ENCODE assay signal across 10 cellular contexts in the genomic region with DNA sequence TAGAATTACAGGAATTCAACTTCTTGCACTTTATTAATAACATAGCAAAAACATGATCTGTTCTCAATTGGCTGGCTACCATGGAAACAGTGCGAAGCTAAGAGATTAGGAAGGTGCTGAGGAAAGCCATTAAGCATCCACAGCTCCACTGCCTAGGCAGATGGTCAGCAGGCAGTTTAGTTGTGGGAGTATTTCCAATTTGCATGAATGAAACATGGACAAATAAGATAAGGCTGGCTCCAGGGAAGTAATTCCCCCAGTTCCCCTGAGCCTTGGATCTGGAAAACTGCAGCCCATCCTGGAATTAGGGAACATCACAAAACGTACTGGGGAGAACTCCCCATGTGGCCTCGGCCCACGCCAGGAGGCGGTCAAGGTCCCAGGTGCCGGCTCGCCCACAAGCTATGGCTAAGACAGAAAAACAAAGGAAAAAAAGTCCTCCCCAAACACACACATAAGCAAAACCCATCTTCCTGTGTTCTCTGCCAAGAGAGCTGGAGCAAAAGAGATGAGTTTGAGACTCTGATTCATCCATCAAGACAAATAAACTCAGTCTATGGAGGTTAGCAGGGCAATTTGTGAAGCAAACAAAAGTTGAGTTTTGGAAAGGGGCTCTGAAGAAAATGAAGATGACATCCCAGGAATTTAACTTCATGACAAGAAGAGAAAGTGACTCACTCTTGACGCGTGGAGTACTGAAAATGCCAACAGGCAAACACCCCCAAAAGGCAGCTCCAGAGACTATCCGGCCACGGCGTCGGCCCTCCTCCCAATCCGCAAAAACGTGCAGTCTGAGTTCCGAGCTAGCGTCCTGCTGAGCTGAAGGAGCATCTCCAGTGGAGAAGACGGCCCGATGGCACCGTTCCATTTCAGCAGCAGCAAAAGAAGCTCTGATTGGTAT. TPM values are rescaled to one million over a fixed set of nuclear protein-coding genes. Genes with fewer than 3 reads are reported as not detected.
A peak's percentile ranks its signal among the peaks of the same experiment; 100 is the strongest.
DNase-seq lines count a peak whose midpoint lies in the region; TF ChIP-seq lines count a peak whose summit lies in the region.
"Had no signal": no experiment of that assay in that cellular context is flagged by ENCODE, and none has a peak within 500 bp of the region (broad histone marks: within the 10 kb centered on the region; RNA-seq: fewer than 3 reads in every experiment).

No MANE protein-coding gene starts in this region.

- H3K14ac ChIP-seq in mesenchymal stem cell (ENCODE audit: low read length in 2 of 2) = peak overlapping the region in 1 of 2 experiments; percentile 14

- H3K36me3 ChIP-seq in mesenchymal stem cell (ENCODE audit: control insufficient read depth in 1 of 2, insufficient read depth in 2 of 2, low read depth in 1 of 2, low read length in 2 of 2) (peaks cover 0 to 30% of the 10 kb centered on the region in 2 experiments), transverse colon (no peaks in the 10 kb centered on the region)
- H3K36me3 ChIP-seq: cardiac muscle cell had no signal

- H2BK5ac ChIP-seq in mesenchymal stem cell (ENCODE audit: low read depth, low read length, poor library complexity, severe bottlenecking) = peak overlapping the region; percentile 71

- peak overlapping the region; percentile 90 to 94 for H3K18ac ChIP-seq in mesenchymal stem cell (ENCODE audit: low read depth in 1 of 2, low read length in 2 of 2)

- H2AK5ac ChIP-seq in mesenchymal stem cell (ENCODE audit: low read length, severe bottlenecking) = peak overlapping the region; percentile 21

- peak overlapping the region; percentile 57 for H4K8ac ChIP-seq in mesenchymal stem cell (ENCODE audit: low read length)

- H2BK12ac ChIP-seq in mesenchymal stem cell (ENCODE audit: low read length in 2 of 2) = peak overlapping the region; percentile 44 to 86

- peaks cover 35% of the 10 kb centered on the region for H3K4me1 ChIP-seq in mesenchymal stem cell (ENCODE audit: control insufficient read depth, insufficient read depth, low read depth, low read length)
- peaks cover 5 to 43% (median 19%) of the 10 kb centered on the region in 4 donors for H3K4me1 ChIP-seq in transverse colon

- H2BK15ac ChIP-seq in mesenchymal stem cell (ENCODE audit: low read depth, poor library complexity, severe bottlenecking) = peak overlapping the region; percentile 64

- 28% methylated on average over 20 of the region's 20 CpGs for WGBS in mesenchymal stem cell
- WGBS in transverse colon (ENCODE audit: low coverage in 1 of 2), 2 donors = 60 to 72% methylated on average over 3 to 20 of the region's 20 CpGs

- H3K4me3 ChIP-seq in coronary artery (peak overlapping the region; percentile 15), mesenchymal stem cell (ENCODE audit: insufficient read depth in 1 of 2, low read depth in 1 of 2, low read length in 2 of 2) (peak overlapping the region in 1 of 2 experiments; percentile 58), transverse colon (no peak overlapping the region)
- H3K4me3 ChIP-seq: cardiac muscle cell had no signal

- no peak overlapping the region for H2AFZ ChIP-seq in mesenchymal stem cell (ENCODE audit: low read depth, low read length)

- TF ChIP-seq POLR2A in transverse colon (IDR thresholded peaks at IDR 0.05) = no peak

- in situ Hi-C loops in transverse colon (cut with MboI; ENCODE audit: low pct_ligation_motif_present in 1 of 4, low pct_unique_long_range_greater_than_20kb in 1 of 4, low sequenced_read_pairs in 3 of 4) = no loop called here

- TF ChIP-seq CTCF in coronary artery (IDR thresholded peaks at IDR 0.05) (no peak), transverse colon (IDR thresholded peaks at IDR 0.05) (no peak), GM10266 (IDR thresholded peaks at IDR 0.05; ENCODE audit: control insufficient read depth, insufficient read depth, low read depth, missing control alignments) (no peak)

- peaks cover 1% of the 10 kb centered on the region for H3K79me1 ChIP-seq in mesenchymal stem cell (replicated peaks; ENCODE audit: low read length, poor library complexity, severe bottlenecking)

- intact Hi-C loops in transverse colon (cut with DNase I; ENCODE audit: low total_unique reads) (no loop called here), posterior cingulate gyrus (cut with DNase I) (no loop called here)

- no peak for TF ChIP-seq EP300 in transverse colon (IDR thresholded peaks at IDR 0.05; ENCODE audit: low read depth)

- DNase-seq in HT1080 (ENCODE audit: low read depth) (peak; percentile 89), coronary artery (ENCODE audit: low spot score) (peak; percentile 86), mesenchymal stem cell (peak; percentile 91), transverse colon (peak; percentile 45), GM10266 (ENCODE audit: extremely low spot score) (no peak), NCI-H774 (lab: John Stamatoyannopoulos, UW) (no peak), posterior cingulate gyrus (no peak), SK-N-DZ (ENCODE audit: low spot score) (no peak)
- DNase-seq: NCI-H2029 had no signal

- no peaks in the 10 kb centered on the region for H3K9me3 ChIP-seq in mesenchymal stem cell (ENCODE audit: control insufficient read depth, low read length)
- H3K9me3 ChIP-seq in transverse colon = no peaks in the 10 kb centered on the region

- peak overlapping the region; percentile 58 for H4K91ac ChIP-seq in mesenchymal stem cell (ENCODE audit: low read length)

- H3K4me2 ChIP-seq in mesenchymal stem cell (ENCODE audit: low read length, poor library complexity, severe bottlenecking) = peak overlapping the region; percentile 60

- peak overlapping the region in 1 of 2 experiments; percentile 85 for H3K23ac ChIP-seq in mesenchymal stem cell (ENCODE audit: low read length in 2 of 2)

- H2BK120ac ChIP-seq in mesenchymal stem cell (ENCODE audit: low read depth, low read length) = no peak overlapping the region

- H3K27me3 ChIP-seq in mesenchymal stem cell (ENCODE audit: control insufficient read depth in 1 of 2, insufficient read depth in 1 of 2, low read length in 2 of 2) = no peaks in the 10 kb centered on the region
- no peaks in the 10 kb centered on the region for H3K27me3 ChIP-seq in transverse colon
- H3K27me3 ChIP-seq: cardiac muscle cell had no signal

- peak overlapping the region; percentile 61 for H3K9ac ChIP-seq in mesenchymal stem cell (ENCODE audit: low read length)

- H3K27ac ChIP-seq in coronary artery = peak overlapping the region; percentile 81 to 87
- peak overlapping the region; percentile 70 for H3K27ac ChIP-seq in mesenchymal stem cell (ENCODE audit: low read length, poor library complexity, severe bottlenecking)
- peak overlapping the region; percentile 73 to 77 (median 74) for H3K27ac ChIP-seq in transverse colon
- H3K27ac ChIP-seq: cardiac muscle cell had no signal

- peak overlapping the region; percentile 70 to 76 for H3K4ac ChIP-seq in mesenchymal stem cell (ENCODE audit: low read depth in 1 of 2, low read length in 2 of 2)

RNA-seq across cellular contexts. Expression of a gene that starts 45.1 kb away (rescaled TPM):
- total RNA-seq in HT1080 (2014; rRNA removed; shearing (Covaris generic)) = 65.0 and 84.9 TPM in 2 replicates
- 245 and 257 TPM in 2 replicates for polyA plus RNA-seq in HT1080 (2015; cell fraction: cytosol; rRNA removed)
- polyA plus RNA-seq in HT1080 (2015; cell fraction: nucleus; rRNA removed) = 242 and 275 TPM in 2 replicates
- polyA plus RNA-seq in mesenchymal stem cell (2013, experiment 1 of 2) = 2,552 TPM
- polyA plus RNA-seq in mesenchymal stem cell (2013, experiment 2 of 2) = 3,066 TPM
- 100 to 1,000 TPM in 3 of 4 donors, 10 to 100 TPM in 1; 96.1 to 646 (median 126) TPM for total RNA-seq in transverse colon
- polyA plus RNA-seq in SK-N-DZ (2014; cell fraction: cytosol; rRNA removed) = not detected in 2 replicates
- polyA plus RNA-seq in SK-N-DZ (2014; cell fraction: nucleus; rRNA removed) = not detected in 2 replicates

Comparison
In these comparisons a context has a peak if more than half of its experiments do, and no peak if none do; other contexts are left out.
1. DNase-seq: peak in HT1080 (single experiment), coronary artery (single experiment), mesenchymal stem cell (single experiment) and transverse colon (single experiment); none in GM10266 (single experiment), NCI-H774 (single experiment), posterior cingulate gyrus (0 of 10) and SK-N-DZ (single experiment).
2. Peak in every context shown above with its lines, with median percentiles within 50 percentile points of each other: H3K27ac ChIP-seq.